Comparison of ENCODE assay signal across 16 cellular contexts in the genomic region with DNA sequence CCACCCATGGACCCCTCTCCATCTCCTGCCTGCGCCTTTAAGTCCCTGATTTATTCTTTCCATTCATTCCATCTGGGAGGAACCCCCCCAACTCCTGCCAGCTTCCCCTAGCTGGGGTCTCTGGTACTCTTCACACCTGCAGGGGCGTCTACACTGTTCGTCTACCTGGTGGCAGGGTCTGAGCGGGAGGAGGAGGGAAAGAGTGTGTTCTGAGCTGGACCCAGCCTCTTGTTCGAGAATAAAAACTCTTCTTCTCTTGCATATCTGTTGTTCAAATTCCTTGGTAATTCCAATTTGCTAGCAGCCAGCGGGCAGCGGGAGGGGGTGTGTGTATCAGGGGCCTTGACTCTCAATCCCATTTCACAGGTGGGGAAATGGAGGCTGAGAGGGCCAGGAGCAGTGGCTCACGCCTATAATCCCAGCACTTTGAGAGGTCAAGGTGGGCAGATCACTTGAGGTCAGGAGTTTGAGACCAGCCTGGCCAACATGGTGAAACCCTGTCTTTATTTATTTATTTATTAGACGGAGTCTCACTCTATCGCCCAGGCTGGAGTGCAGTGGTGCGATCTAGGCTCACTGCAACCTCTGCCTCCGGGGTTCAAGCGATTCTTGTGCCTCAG. TPM values are rescaled to one million over a fixed set of nuclear protein-coding genes. Genes with fewer than 3 reads are reported as not detected.
A peak's percentile ranks its signal among the peaks of the same experiment; 100 is the strongest.
DNase-seq lines count a peak whose midpoint lies in the region; ATAC-seq, FAIRE-seq and TF ChIP-seq lines count a peak whose summit lies in the region.
"Not testable (repeated sequence)": the region's sequence is repeated elsewhere in the genome, so short reads cannot be mapped to it uniquely, and the experiment has no call there.
"Had no signal": no experiment of that assay in that cellular context is flagged by ENCODE, and none has a peak within 500 bp of the region (broad histone marks: within the 10 kb centered on the region; RNA-seq: fewer than 3 reads in every experiment).

No MANE protein-coding gene starts in this region.

- peaks cover 27% of the 10 kb centered on the region for H3K36me3 Mint-ChIP-seq in CD8-positive, alpha-beta T cell
- H3K36me3 Mint-ChIP-seq in WTC11: peaks cover 25% of the 10 kb centered on the region
- peaks cover 4 to 12% of the 10 kb centered on the region in 2 donors for H3K36me3 Mint-ChIP-seq in activated T-cell treated with anti-CD3 and anti-CD28 coated beads, Interleukin-2, amount 50 U/mL, for 72 hours (ENCODE audit: insufficient read depth in 2 of 2)
- peaks cover 16% of the 10 kb centered on the region for H3K36me3 Mint-ChIP-seq in astrocyte (ENCODE audit: low read depth, unreplicated experiment)
- H3K36me3 Mint-ChIP-seq in naive thymus-derived CD4-positive, alpha-beta T cell: peaks cover 0 to 11% (median 0%) of the 10 kb centered on the region in 5 donors
- not testable (repeated sequence) for H3K36me3 Mint-ChIP-seq in progenitor cell of endocrine pancreas (ENCODE audit: insufficient read depth)

- CTCF ChIA-PET in CD8-positive, alpha-beta T cell (lab: Charles Lee): interaction anchor here (0.6 to 2.3 kb wide), 3 partner anchors 24 to 1022 kb away, joined by 3 to 11 read pairs (median 6); partner anchors contain the start of genes SAFB and SAFB2
- CTCF ChIA-PET in WTC11 (lab: Charles Lee): interaction anchor here (1.3 to 2.8 kb wide), 12 partner anchors 8 to 215 kb away, joined by 3 to 18 read pairs (median 8); partner anchors contain the start of genes DUS3L, NDUFA11, NRTN and SAFB
- CTCF ChIA-PET in naive thymus-derived CD4-positive, alpha-beta T cell (lab: Charles Lee): not testable (repeated sequence)

- H2AFZ ChIP-seq in astrocyte (ENCODE audit: low read depth, low read length): not testable (repeated sequence)

- H4K20me1 ChIP-seq in astrocyte (ENCODE audit: insufficient read depth, low read length): peaks cover 32% of the 10 kb centered on the region

- H3K9me3 ChIP-seq in CD8-positive, alpha-beta T cell (ENCODE audit: low read length); astrocyte (ENCODE audit: insufficient read depth, low read depth, low read length); naive thymus-derived CD4-positive, alpha-beta T cell (ENCODE audit: control insufficient read depth in 2 of 3, low read length in 3 of 3): not testable (repeated sequence)

- intact Hi-C loops in CD8-positive, alpha-beta T cell (cut with DNase I, micrococcal nuclease): loop anchor here in 1 of 2 experiments (10.0 kb wide), 1 partner anchor 686 kb away; the partner anchor contains the start of genes ALKBH7 and PSPN
- intact Hi-C loops in Right ventricle myocardium superior (cut with DNase I): not testable (repeated sequence)
- intact Hi-C loops in naive thymus-derived CD4-positive, alpha-beta T cell (cut with micrococcal nuclease): loop anchor here (5.0 to 10.0 kb wide), 5 partner anchors 426 to 1846 kb away; partner anchors contain the start of genes ALKBH7 (in 1 of the 2), GPR108 (in 1 of the 2), KDM4B (in 1 of the 2) and PNPLA6 (in 1 of the 2)

- H3K27me3 Mint-ChIP-seq in CD8-positive, alpha-beta T cell (ENCODE audit: low read depth); WTC11 (ENCODE audit: low read depth); activated T-cell treated with anti-CD3 and anti-CD28 coated beads, Interleukin-2, amount 50 U/mL, for 72 hours (ENCODE audit: low read depth); astrocyte (ENCODE audit: low read depth, unreplicated experiment); naive thymus-derived CD4-positive, alpha-beta T cell; progenitor cell of endocrine pancreas: not testable (repeated sequence)

- peaks cover 33% of the 10 kb centered on the region for H3K79me2 ChIP-seq in astrocyte (ENCODE audit: insufficient read depth, low read length)

- peak overlapping the region; percentile 69 for H3K4me3 Mint-ChIP-seq in CD8-positive, alpha-beta T cell
- H3K4me3 Mint-ChIP-seq in WTC11 (peak overlapping the region; percentile 39), astrocyte (ENCODE audit: unreplicated experiment) (peak overlapping the region; percentile 70), progenitor cell of endocrine pancreas (ENCODE audit: low read depth) (peak overlapping the region; percentile 52)
- peak overlapping the region; percentile 75 to 76 for H3K4me3 Mint-ChIP-seq in activated T-cell treated with anti-CD3 and anti-CD28 coated beads, Interleukin-2, amount 50 U/mL, for 72 hours
- H3K4me3 Mint-ChIP-seq in naive thymus-derived CD4-positive, alpha-beta T cell: peak overlapping the region; percentile 53 to 76 (median 65)

- not testable (repeated sequence) for ATAC-seq in CD8-positive, alpha-beta T cell; WTC11; activated T-cell treated with anti-CD3 and anti-CD28 coated beads, Interleukin-2, amount 50 U/mL, for 72 hours (replicated peaks in 1 of 2); Right ventricle myocardium superior (ENCODE audit: poor library complexity); naive thymus-derived CD4-positive, alpha-beta T cell

- H3K4me1 ChIP-seq in CD8-positive, alpha-beta T cell (ENCODE audit: insufficient read depth, low read length): peaks cover 26% of the 10 kb centered on the region
- not testable (repeated sequence) for H3K4me1 ChIP-seq in astrocyte (ENCODE audit: insufficient read depth, low read length)
- H3K4me1 ChIP-seq in naive thymus-derived CD4-positive, alpha-beta T cell (ENCODE audit: control insufficient read depth in 2 of 2, insufficient read depth in 2 of 2, low read length in 2 of 2): peaks cover 12 to 21% of the 10 kb centered on the region in 2 donors

- DNase-seq in CD8-positive, alpha-beta T cell; WTC11 (ENCODE audit: low spot score); activated T-cell treated with anti-CD3 and anti-CD28 coated beads, Interleukin-2, amount 50 U/mL, for 72 hours; astrocyte (ENCODE audit: low read depth); naive thymus-derived CD4-positive, alpha-beta T cell; progenitor cell of endocrine pancreas (ENCODE audit: low spot score, unreplicated experiment): not testable (repeated sequence)
- DNase-seq in Right ventricle myocardium superior: peak; percentile 30

- TF ChIP-seq CTCF in CD8-positive, alpha-beta T cell (IDR thresholded peaks at IDR 0.05); WTC11 (IDR thresholded peaks at IDR 0.05); astrocyte (IDR thresholded peaks at IDR 0.05; ENCODE audit: insufficient read depth, low read depth, low read length); progenitor cell of endocrine pancreas (IDR thresholded peaks at IDR 0.05; ENCODE audit: unreplicated experiment): not testable (repeated sequence)

- not testable (repeated sequence) for FAIRE-seq in astrocyte (lab: Jason Lieb, UNC)

- peaks cover 48% of the 10 kb centered on the region for H3K4me1 Mint-ChIP-seq in CD8-positive, alpha-beta T cell (ENCODE audit: low read depth)
- H3K4me1 Mint-ChIP-seq in WTC11: peaks cover 15% of the 10 kb centered on the region
- peaks cover 44% of the 10 kb centered on the region for H3K4me1 Mint-ChIP-seq in activated T-cell treated with anti-CD3 and anti-CD28 coated beads, Interleukin-2, amount 50 U/mL, for 72 hours (ENCODE audit: low read depth)
- H3K4me1 Mint-ChIP-seq in astrocyte (ENCODE audit: low read depth, unreplicated experiment); progenitor cell of endocrine pancreas (ENCODE audit: low read depth): not testable (repeated sequence)
- H3K4me1 Mint-ChIP-seq in naive thymus-derived CD4-positive, alpha-beta T cell: peaks cover 5 to 39% (median 33%) of the 10 kb centered on the region in 7 donors

- not testable (repeated sequence) for H3K9ac ChIP-seq in astrocyte (ENCODE audit: low read length)

- POLR2A ChIA-PET in CD8-positive, alpha-beta T cell (lab: Charles Lee): interaction anchor here (1.7 to 1.8 kb wide), 2 partner anchors 32 to 65 kb away, joined by 7 to 12 read pairs; partner anchors contain the start of genes CATSPERD, LONP1, SAFB and SAFB2
- POLR2A ChIA-PET in WTC11 (lab: Charles Lee): not testable (repeated sequence)
- POLR2A ChIA-PET in naive thymus-derived CD4-positive, alpha-beta T cell (lab: Charles Lee): interaction anchor here (2.0 kb wide), 1 partner anchor 32 kb away, joined by 32 read pairs; the partner anchor contains the start of genes CATSPERD and LONP1

- not testable (repeated sequence) for H3K27ac ChIP-seq in CD8-positive, alpha-beta T cell (ENCODE audit: low read depth, low read length); astrocyte (ENCODE audit: low read depth, low read length); naive thymus-derived CD4-positive, alpha-beta T cell (ENCODE audit: low read depth, low read length)

- H3K36me3 ChIP-seq in CD8-positive, alpha-beta T cell (ENCODE audit: insufficient read depth, low read length): peaks cover 11% of the 10 kb centered on the region
- not testable (repeated sequence) for H3K36me3 ChIP-seq in astrocyte (ENCODE audit: insufficient read depth, low read length)
- H3K36me3 ChIP-seq in naive thymus-derived CD4-positive, alpha-beta T cell (ENCODE audit: control insufficient read depth in 2 of 3, insufficient read depth in 3 of 3, low read length in 3 of 3): peaks cover 0 to 18% (median 4%) of the 10 kb centered on the region in 3 experiments

- H3K27ac Mint-ChIP-seq in CD8-positive, alpha-beta T cell; WTC11; astrocyte (ENCODE audit: unreplicated experiment): not testable (repeated sequence)
- peak overlapping the region; percentile 83 for H3K27ac Mint-ChIP-seq in activated T-cell treated with anti-CD3 and anti-CD28 coated beads, Interleukin-2, amount 50 U/mL, for 72 hours
- H3K27ac Mint-ChIP-seq in naive thymus-derived CD4-positive, alpha-beta T cell: peak overlapping the region in 5 of 9 donors; percentile 50 to 72 (median 53)
- H3K27ac Mint-ChIP-seq in progenitor cell of endocrine pancreas: peak overlapping the region; percentile 52

- H3K4me2 ChIP-seq in astrocyte (ENCODE audit: low read length): not testable (repeated sequence)

- H3K4me3 ChIP-seq in CD8-positive, alpha-beta T cell (ENCODE audit: low read depth, low read length); astrocyte (ENCODE audit: insufficient read depth, low read depth, low read length); naive thymus-derived CD4-positive, alpha-beta T cell (ENCODE audit: low read length): not testable (repeated sequence)

- H3K9me3 Mint-ChIP-seq in CD8-positive, alpha-beta T cell; WTC11; activated T-cell treated with anti-CD3 and anti-CD28 coated beads, Interleukin-2, amount 50 U/mL, for 72 hours; astrocyte (ENCODE audit: unreplicated experiment); naive thymus-derived CD4-positive, alpha-beta T cell; progenitor cell of endocrine pancreas (ENCODE audit: low read depth): not testable (repeated sequence)

- H3K27me3 ChIP-seq in CD8-positive, alpha-beta T cell (ENCODE audit: insufficient read depth, low read length); astrocyte (ENCODE audit: insufficient read depth, low read length); naive thymus-derived CD4-positive, alpha-beta T cell (ENCODE audit: control insufficient read depth in 2 of 2, insufficient read depth in 2 of 2, low read length in 2 of 2): not testable (repeated sequence)

RNA-seq across cellular contexts. Expression of gene RPL36, which starts 1.7 kb away (rescaled TPM):
- total RNA-seq in CD8-positive, alpha-beta T cell: 1,000 to 10,000 TPM; 1,425 to 1,465 TPM
- 1,080 to 1,240 TPM (median 1,178 TPM) in 3 replicates for total RNA-seq in WTC11 (2021)
- 1,000 to 10,000 TPM; 1,272 to 1,302 TPM for total RNA-seq in activated T-cell treated with anti-CD3 and anti-CD28 coated beads, Interleukin-2, amount 50 U/mL, for 72 hours
- 894 and 943 TPM in 2 replicates for total RNA-seq in astrocyte
- 367 TPM for total RNA-seq in Right ventricle myocardium superior
- 1,000 to 10,000 TPM in 3 of 5 experiments, 100 to 1,000 TPM in 2; 865 to 1,786 (median 1,037) TPM for total RNA-seq in naive thymus-derived CD4-positive, alpha-beta T cell
- 1,000 to 10,000 TPM; 2,342 to 2,564 TPM for polyA plus RNA-seq in naive thymus-derived CD4-positive, alpha-beta T cell
- total RNA-seq in progenitor cell of endocrine pancreas: 720 and 727 TPM in 2 replicates

RNA-seq across cellular contexts. Expression of gene HSD11B1L, which starts 7.5 kb away (rescaled TPM):
- 1 to 10 TPM; 3.1 to 4.1 TPM for total RNA-seq in CD8-positive, alpha-beta T cell
- total RNA-seq in WTC11 (2021) (11.8 to 19.1 TPM (median 15.5 TPM) in 3 replicates), astrocyte (8.4 and 9.8 TPM in 2 replicates), Right ventricle myocardium superior (3.5 TPM), progenitor cell of endocrine pancreas (20.1 and 21.1 TPM in 2 replicates)
- 1 to 10 TPM; 3.0 to 5.1 TPM for total RNA-seq in activated T-cell treated with anti-CD3 and anti-CD28 coated beads, Interleukin-2, amount 50 U/mL, for 72 hours
- 1 to 10 TPM; 2.8 to 5.2 (median 3.6) TPM for total RNA-seq in naive thymus-derived CD4-positive, alpha-beta T cell
- polyA plus RNA-seq in naive thymus-derived CD4-positive, alpha-beta T cell: 1 to 10 TPM; 8.4 to 9.6 TPM

RNA-seq across cellular contexts. Expression of gene MICOS13, which starts 8.1 kb away (rescaled TPM):
- 10 to 100 TPM; 19.6 to 24.8 TPM for total RNA-seq in CD8-positive, alpha-beta T cell
- total RNA-seq in WTC11 (2021) (30.0 to 32.8 TPM (median 32.5 TPM) in 3 replicates), astrocyte (48.0 and 49.3 TPM in 2 replicates), Right ventricle myocardium superior (165 TPM), progenitor cell of endocrine pancreas (28.1 and 29.7 TPM in 2 replicates)
- total RNA-seq in activated T-cell treated with anti-CD3 and anti-CD28 coated beads, Interleukin-2, amount 50 U/mL, for 72 hours: 10 to 100 TPM; 33.8 to 34.1 TPM
- 10 to 100 TPM; 26.1 to 49.3 (median 38.4) TPM for total RNA-seq in naive thymus-derived CD4-positive, alpha-beta T cell
- 100 to 1,000 TPM in 1 of 2 donors, 10 to 100 TPM in 1; 76.8 to 109 TPM for polyA plus RNA-seq in naive thymus-derived CD4-positive, alpha-beta T cell

RNA-seq across cellular contexts. Expression of gene LONP1, which starts 31.6 kb away (rescaled TPM):
- 100 to 1,000 TPM in 1 of 2 experiments, 10 to 100 TPM in 1; 90.6 to 109 TPM for total RNA-seq in CD8-positive, alpha-beta T cell
- total RNA-seq in WTC11 (2021): 171 to 186 TPM (median 180 TPM) in 3 replicates
- total RNA-seq in activated T-cell treated with anti-CD3 and anti-CD28 coated beads, Interleukin-2, amount 50 U/mL, for 72 hours: 100 to 1,000 TPM; 262 to 266 TPM
- total RNA-seq in astrocyte: 77.8 and 85.2 TPM in 2 replicates
- 98.8 TPM for total RNA-seq in Right ventricle myocardium superior
- total RNA-seq in naive thymus-derived CD4-positive, alpha-beta T cell: 100 to 1,000 TPM in 1 of 5 experiments, 10 to 100 TPM in 4; 62.8 to 102 (median 74.8) TPM
- polyA plus RNA-seq in naive thymus-derived CD4-positive, alpha-beta T cell: 10 to 100 TPM; 20.0 to 60.0 TPM
- 56.1 and 61.7 TPM in 2 replicates for total RNA-seq in progenitor cell of endocrine pancreas

RNA-seq across cellular contexts. Expression of gene CATSPERD, which starts 32.1 kb away (rescaled TPM):
- total RNA-seq in CD8-positive, alpha-beta T cell: not detected
- total RNA-seq in WTC11 (2021): 0.50 TPM in 1 of 3 replicates, not detected in the others
- total RNA-seq in activated T-cell treated with anti-CD3 and anti-CD28 coated beads, Interleukin-2, amount 50 U/mL, for 72 hours: not detected
- total RNA-seq in astrocyte: not detected in 2 replicates
- not detected for total RNA-seq in Right ventricle myocardium superior
- under 1 TPM in 1 of 5 experiments, not detected in 4; 0.07 TPM for total RNA-seq in naive thymus-derived CD4-positive, alpha-beta T cell
- polyA plus RNA-seq in naive thymus-derived CD4-positive, alpha-beta T cell: not detected
- total RNA-seq in progenitor cell of endocrine pancreas: not detected in 2 replicates
- total RNA-seq: G401, IMR-90, left cardiac atrium, mammary epithelial cell, OCI-LY7, omental fat pad, SK-MEL-5, skeletal muscle tissue had no signal
- polyA plus RNA-seq: BJ, IMR-90, mammary epithelial cell had no signal
